In genomic region chr7:1087952-1088920, GRCh38 we compare ENCODE assay signal across 8 cellular contexts. TPM values are rescaled to one million over a fixed set of nuclear protein-coding genes. Genes with fewer than 3 reads are reported as not detected.
DNase-seq lines count a peak whose midpoint lies in the region; ATAC-seq and TF ChIP-seq lines count a peak whose summit lies in the region.

GPER1 (plus strand) TSS chr7:1088113; CDS start chr7:1091729, 3,616 bp downstream.

- H3K9me3 ChIP-seq in thoracic aorta = no peaks in the 10 kb centered on the region

- H3K4me1 ChIP-seq in thoracic aorta (ENCODE audit: control insufficient read depth in 1 of 2, low read depth in 2 of 2) = peaks cover 16 to 38% of the 10 kb centered on the region in 2 donors

- DNase-seq in DMS 273 treated with DMSO at 0.1 percent for 48 hours (lab: John Stamatoyannopoulos, UW) = peak; percentile 32
- peak; percentile 59 for DNase-seq in NCI-H2196 (lab: John Stamatoyannopoulos, UW; ENCODE audit: unreplicated experiment)
- DNase-seq in caudate nucleus (lab: John Stamatoyannopoulos, UW) = peak in 18 of 61 donors; percentile 7 to 69 (median 26)
- peak; percentile 25 for DNase-seq in thoracic aorta (ENCODE audit: low spot score)

- H3K4me3 ChIP-seq in thoracic aorta = peak within 1 kb of the TSS; percentile 67

- H3K27ac ChIP-seq in caudate nucleus (ENCODE audit: low read depth, low read length) (peak within 1 kb of the TSS; percentile 88), layer of hippocampus (ENCODE audit: low read depth, low read length) (peak within 1 kb of the TSS; percentile 52), thoracic aorta (peak within 1 kb of the TSS; percentile 25 to 74)

- no peak for TF ChIP-seq CTCF in thoracic aorta (IDR thresholded peaks at IDR 0.05)

- H3K27me3 ChIP-seq in layer of hippocampus (ENCODE audit: control insufficient read depth, insufficient read depth, low read length) (no peaks in the 10 kb centered on the region), thoracic aorta (replicated peaks; ENCODE audit: insufficient read depth) (no peaks in the 10 kb centered on the region)

- peaks cover 8% of the 10 kb centered on the region for H3K36me3 ChIP-seq in thoracic aorta

- no peak for ATAC-seq in thoracic aorta (ENCODE audit: insufficient number of reproducible peaks, low FRiP score, low read depth)
- ATAC-seq in HG03108 (IDR thresholded peaks at IDR 0.05; ENCODE audit: unreplicated experiment) = no peak
- no peak for ATAC-seq in HG03460 (IDR thresholded peaks at IDR 0.05; ENCODE audit: unreplicated experiment)
- no peak for ATAC-seq in GM21786 (IDR thresholded peaks at IDR 0.05; ENCODE audit: unreplicated experiment)

RNA-seq across cellular contexts. Expression of gene GPER1, which starts in this region (rescaled TPM):
- total RNA-seq in thoracic aorta = 1 to 10 TPM; 3.9 to 5.3 TPM
